29 cellular contexts compared by ENCODE assay signal in the genomic region with DNA sequence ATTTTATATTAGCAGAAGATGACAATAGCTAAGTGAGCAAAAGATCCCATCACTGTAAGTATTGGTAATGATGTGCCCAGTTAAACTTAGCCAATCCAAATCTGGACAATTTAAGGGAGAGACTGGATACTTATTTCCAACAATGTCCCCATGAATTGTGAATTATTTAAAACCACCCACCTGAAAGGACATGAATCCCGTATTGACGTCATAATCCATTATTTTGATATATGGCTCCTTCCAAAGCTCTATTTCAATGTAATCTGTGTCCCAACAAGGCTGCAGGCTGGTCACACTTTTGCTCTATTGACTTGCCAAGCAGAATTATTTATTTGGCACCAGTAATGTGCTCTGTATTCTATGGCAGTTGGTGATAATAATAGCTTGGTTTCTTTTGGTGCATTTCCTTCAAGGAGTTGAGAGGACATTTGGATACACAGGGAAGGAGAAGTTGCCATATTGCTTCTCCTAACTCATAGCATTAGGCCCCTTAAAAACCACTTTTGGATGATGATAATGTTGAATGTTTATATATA.
"Had no signal": no experiment of that assay in that cellular context is flagged by ENCODE, and none has a peak within 500 bp of the region (broad histone marks: within the 10 kb centered on the region; RNA-seq: fewer than 3 reads in every experiment).

No MANE protein-coding gene starts in this region.

- H3K4me3 Mint-ChIP-seq: dendritic cell treated with granulocyte-macrophage colony-stimulating factor and Interleukin-4, amounts not matched to agents 40 ng/mL and 50 ng/mL, for 4 days; effector memory CD8-positive, alpha-beta T cell; endodermal cell had no signal

- H3K36me3 ChIP-seq: colonic mucosa, esophagus muscularis mucosa, esophagus squamous epithelium, gastrocnemius medialis, gastroesophageal sphincter, heart left ventricle, heart right ventricle had no signal

- H3K9me3 Mint-ChIP-seq: dendritic cell treated with granulocyte-macrophage colony-stimulating factor and Interleukin-4, amounts not matched to agents 40 ng/mL and 50 ng/mL, for 4 days; endodermal cell had no signal

- H3K9me3 ChIP-seq: colonic mucosa, esophagus muscularis mucosa, esophagus squamous epithelium, gastrocnemius medialis, gastroesophageal sphincter, heart left ventricle, heart right ventricle had no signal

- H3K4me1 ChIP-seq: colonic mucosa, esophagus muscularis mucosa, esophagus squamous epithelium, foreskin keratinocyte, gastrocnemius medialis, gastroesophageal sphincter, heart left ventricle, heart right ventricle had no signal

- H3K27ac Mint-ChIP-seq: dendritic cell treated with granulocyte-macrophage colony-stimulating factor and Interleukin-4, amounts not matched to agents 40 ng/mL and 50 ng/mL, for 4 days; effector memory CD8-positive, alpha-beta T cell; endodermal cell had no signal

- H3K27ac ChIP-seq: colonic mucosa, coronary artery, dorsolateral prefrontal cortex, epithelial cell of prostate, esophagus muscularis mucosa, esophagus squamous epithelium, foreskin keratinocyte, gastrocnemius medialis, gastroesophageal sphincter, heart left ventricle, heart right ventricle had no signal

- ATAC-seq: effector memory CD8-positive, alpha-beta T cell; esophagus mucosa; foreskin keratinocyte; gastrocnemius medialis; gastroesophageal sphincter; heart left ventricle; heart right ventricle had no signal

- H3K27me3 Mint-ChIP-seq: dendritic cell treated with granulocyte-macrophage colony-stimulating factor and Interleukin-4, amounts not matched to agents 40 ng/mL and 50 ng/mL, for 4 days had no signal

- H3K4me3 ChIP-seq: colonic mucosa, coronary artery, dorsolateral prefrontal cortex, esophagus muscularis mucosa, esophagus squamous epithelium, gastrocnemius medialis, gastroesophageal sphincter, heart left ventricle, heart right ventricle had no signal

- H3K27me3 ChIP-seq: colonic mucosa, dorsolateral prefrontal cortex, esophagus muscularis mucosa, esophagus squamous epithelium, foreskin keratinocyte, gastrocnemius medialis, gastroesophageal sphincter, heart left ventricle, heart right ventricle had no signal

- FAIRE-seq: colon, endometrium, endothelial cell of umbilical vein, frontal cortex had no signal

- DNase-seq: colonic mucosa; cortex of kidney; dermis blood vessel endothelial cell; dorsolateral prefrontal cortex; effector CD4-positive, alpha-beta T cell; effector CD8-positive, alpha-beta T cell; effector memory CD4-positive, alpha-beta T cell; effector memory CD8-positive, alpha-beta T cell; endodermal cell; erythroblast; esophagus squamous epithelium; foreskin fibroblast; foreskin keratinocyte; foreskin melanocyte; gastrocnemius medialis; glutamatergic neuron; head of caudate nucleus; heart left ventricle; heart right ventricle had no signal
